ENCODE assay signal across 18 cellular contexts in the genomic region with DNA sequence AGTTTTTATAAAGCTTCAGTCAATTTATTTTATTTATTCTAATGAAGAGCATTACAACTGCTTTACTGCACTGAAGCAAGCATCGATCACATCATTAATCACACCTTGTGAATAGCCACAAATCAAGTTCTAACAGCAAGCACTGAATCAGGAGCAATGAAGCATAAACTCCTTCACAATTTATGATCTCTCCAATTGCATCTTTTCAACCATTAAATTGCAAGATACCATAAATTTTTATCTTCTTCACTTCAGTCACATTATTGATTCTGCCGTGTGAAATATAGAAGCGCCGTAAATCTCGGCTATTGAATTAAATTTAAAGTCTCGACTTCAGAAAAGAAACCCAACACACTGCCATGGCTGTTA.
A peak's percentile ranks its signal among the peaks of the same experiment; 100 is the strongest.
DNase-seq lines count a peak whose midpoint lies in the region; ATAC-seq, FAIRE-seq and TF ChIP-seq lines count a peak whose summit lies in the region.
"Had no signal": no experiment of that assay in that cellular context is flagged by ENCODE, and none has a peak within 500 bp of the region (broad histone marks: within the 10 kb centered on the region; RNA-seq: fewer than 3 reads in every experiment).

No MANE protein-coding gene starts in this region.

- H3K9me3 ChIP-seq in HEK293 (ENCODE audit: control insufficient read depth, insufficient read depth, low read depth, low read length) (no peaks in the 10 kb centered on the region), PC-9 (ENCODE audit: insufficient read depth, low read depth) (peaks cover 4% of the 10 kb centered on the region), keratinocyte (ENCODE audit: control insufficient read depth, low read depth, low read length) (no peaks in the 10 kb centered on the region), smooth muscle cell (replicated peaks; ENCODE audit: low read depth) (no peaks in the 10 kb centered on the region)
- H3K9me3 ChIP-seq: adrenal gland, BLaER1 had no signal

- H2AFZ ChIP-seq in PC-9 (no peak overlapping the region), keratinocyte (ENCODE audit: control insufficient read depth, low read length) (no peak overlapping the region), smooth muscle cell (ENCODE audit: low read depth) (no peak overlapping the region)
- H2AFZ ChIP-seq: parathyroid adenoma had no signal

- H3K9me2 ChIP-seq in PC-9 (ENCODE audit: insufficient read depth), result no peaks in the 10 kb centered on the region

- no peaks in the 10 kb centered on the region for H3K79me2 ChIP-seq in PC-9 (ENCODE audit: low read depth)
- H3K79me2 ChIP-seq in keratinocyte (ENCODE audit: control insufficient read depth, insufficient read depth, low read length), result no peaks in the 10 kb centered on the region
- H3K79me2 ChIP-seq in smooth muscle cell (ENCODE audit: low read depth), result no peaks in the 10 kb centered on the region
- H3K79me2 ChIP-seq: parathyroid adenoma had no signal

- H3K27ac ChIP-seq in HEK293 (ENCODE audit: extremely low read depth, low read depth, low read length) (peak overlapping the region; percentile 38; the same call in 1 of the 2 replicates), PC-9 (peak overlapping the region; percentile 86; the same call in 1 of the 2 replicates), keratinocyte (ENCODE audit: control insufficient read depth, insufficient read depth, low read length) (peak overlapping the region; percentile 99), smooth muscle cell (ENCODE audit: low read depth) (peak overlapping the region; percentile 96)
- H3K27ac ChIP-seq: BLaER1, parathyroid adenoma had no signal

- peak overlapping the region; percentile 22 for H3K4me2 ChIP-seq in PC-9
- peak overlapping the region; percentile 97 for H3K4me2 ChIP-seq in keratinocyte (ENCODE audit: control insufficient read depth, extremely low read depth, insufficient read depth, low read depth, low read length)
- H3K4me2 ChIP-seq in smooth muscle cell, result peak overlapping the region; percentile 20
- H3K4me2 ChIP-seq: BLaER1 had no signal

- no TSS peak for BruUV-seq in PC-9 (replicated peaks; lab: Mats Ljungman, UMichigan)

- POLR2A ChIA-PET in HEK293 (lab: Yijun Ruan, JAX) (no interaction called here), PC-9 (lab: Charles Lee; ENCODE audit: unreplicated experiment) (interaction anchor here (0.5 to 0.6 kb wide), 2 partner anchors 57 to 848 kb away, joined by 3 to 8 read pairs; no protein-coding TSS in a partner anchor)

- H3K4me3 ChIP-seq in HEK293 (ENCODE audit: low read depth, low read length), result no peak overlapping the region
- no peak overlapping the region for H3K4me3 ChIP-seq in PC-9
- peak overlapping the region; percentile 53 to 75 (median 65) for H3K4me3 ChIP-seq in keratinocyte (ENCODE audit: control insufficient read depth in 2 of 3, extremely low read depth in 1 of 3, insufficient read depth in 2 of 3, low read depth in 1 of 3, low read length in 3 of 3)
- no peak overlapping the region for H3K4me3 ChIP-seq in smooth muscle cell
- H3K4me3 ChIP-seq: adrenal gland, BLaER1 had no signal

- TF ChIP-seq CTCF in HEK293 (tag by site-specific recombination; IDR thresholded peaks at IDR 0.05) (no peak), PC-9 (conservative IDR thresholded peaks at IDR 0.05) (no peak), keratinocyte (optimal IDR thresholded peaks at IDR 0.05 in 1 of 3, IDR thresholded peaks at IDR 0.05 in 1 of 3, conservative IDR thresholded peaks at IDR 0.05 in 1 of 3; ENCODE audit: extremely low read depth in 1 of 3, insufficient read depth in 2 of 3, low read length in 3 of 3) (no peak), smooth muscle cell (IDR thresholded peaks at IDR 0.05; ENCODE audit: borderline replicate concordance, insufficient read depth, poor library complexity, severe bottlenecking) (no peak)

- no peaks in the 10 kb centered on the region for H4K20me1 ChIP-seq in PC-9 (ENCODE audit: insufficient read depth)
- no peaks in the 10 kb centered on the region for H4K20me1 ChIP-seq in keratinocyte (ENCODE audit: control insufficient read depth, extremely low read depth, insufficient read depth, low read length)
- H4K20me1 ChIP-seq in smooth muscle cell (ENCODE audit: low read depth), result no peaks in the 10 kb centered on the region
- H4K20me1 ChIP-seq: BLaER1 had no signal

- H3K4me1 ChIP-seq in HEK293 (ENCODE audit: control insufficient read depth, insufficient read depth, low read length), result peaks cover 9% of the 10 kb centered on the region
- peaks cover 18% of the 10 kb centered on the region for H3K4me1 ChIP-seq in PC-9 (replicated peaks; ENCODE audit: insufficient read depth)
- peaks cover 56% of the 10 kb centered on the region for H3K4me1 ChIP-seq in keratinocyte (ENCODE audit: control insufficient read depth, extremely low read depth, insufficient read depth, low read length)
- peaks cover 21% of the 10 kb centered on the region for H3K4me1 ChIP-seq in smooth muscle cell (ENCODE audit: low read depth)
- H3K4me1 ChIP-seq: BLaER1, parathyroid adenoma had no signal

- WGBS in smooth muscle cell (ENCODE audit: low lambda C conversion rate), result 95% methylated on average over 6 of the region's 6 CpGs

- dilution Hi-C loops in keratinocyte (cut with MboI; ENCODE audit: extremely low pct_ligation_motif_present, low sequenced_read_pairs), result no loop called here

- intact Hi-C loops in PC-9 (cut with micrococcal nuclease; ENCODE audit: unreplicated experiment), result loop anchor here (2.0 kb wide), 1 partner anchor 311 kb away; a partner anchor contains a TSS

- H3K36me3 ChIP-seq in HEK293 (ENCODE audit: control insufficient read depth in 2 of 2, insufficient read depth in 1 of 2, low read length in 2 of 2) (no peaks in the 10 kb centered on the region), PC-9 (ENCODE audit: low read depth) (no peaks in the 10 kb centered on the region), keratinocyte (ENCODE audit: control insufficient read depth in 2 of 2, extremely low read depth in 1 of 2, insufficient read depth in 2 of 2, low read length in 2 of 2) (no peaks in the 10 kb centered on the region), smooth muscle cell (ENCODE audit: low read depth) (no peaks in the 10 kb centered on the region)
- H3K36me3 ChIP-seq: adrenal gland, BLaER1 had no signal

- no peaks in the 10 kb centered on the region for H3K9me1 ChIP-seq in keratinocyte (ENCODE audit: control insufficient read depth, extremely low read depth, insufficient read depth, low read length)

- H3F3A ChIP-seq in PC-9 (ENCODE audit: insufficient read depth, low read depth) (peaks cover 15% of the 10 kb centered on the region), smooth muscle cell (ENCODE audit: low read depth) (no peaks in the 10 kb centered on the region)

- no peak for DNase-seq in PC-9
- DNase-seq in keratinocyte (ENCODE audit: low read depth, low spot score), result no peak
- no peak for DNase-seq in smooth muscle cell (lab: John Stamatoyannopoulos, UW; ENCODE audit: unreplicated experiment)
- DNase-seq: activated CD8-positive, alpha-beta memory T cell treated with anti-CD3 and anti-CD28 coated beads, Interleukin-2, amount 10 ng/mL, durations not matched to agents 7 days and 5 days; effector memory CD4-positive, alpha-beta T cell; H7; hypothalamus; NCI-H1436; NCI-H524; stimulated activated CD4-positive, alpha-beta T cell treated with anti-CD3 and anti-CD28 coated beads, Interleukin-4, amount 100 ng/mL, for 1 hour had no signal

- no peaks in the 10 kb centered on the region for H3K27me3 ChIP-seq in PC-9 (ENCODE audit: insufficient read depth, low read depth)
- no peaks in the 10 kb centered on the region for H3K27me3 ChIP-seq in keratinocyte (ENCODE audit: control insufficient read depth, extremely low read depth, insufficient read depth, low read length)
- H3K27me3 ChIP-seq in smooth muscle cell (ENCODE audit: low read depth), result no peaks in the 10 kb centered on the region
- H3K27me3 ChIP-seq: adrenal gland, BLaER1 had no signal

- ATAC-seq in HG02973 (IDR thresholded peaks at IDR 0.05; ENCODE audit: unreplicated experiment) (no peak), HG03442 (IDR thresholded peaks at IDR 0.05; ENCODE audit: unreplicated experiment) (no peak), GM18861 (IDR thresholded peaks at IDR 0.05; ENCODE audit: unreplicated experiment) (no peak)
- ATAC-seq: activated CD8-positive, alpha-beta memory T cell treated with anti-CD3 and anti-CD28 coated beads, Interleukin-2, amount 10 ng/mL, durations not matched to agents 7 days and 5 days had no signal

- CTCF ChIA-PET in HEK293 (lab: Yijun Ruan, JAX) (no interaction called here), PC-9 (lab: Charles Lee) (no interaction called here)

- peak overlapping the region; percentile 93 for H3K9ac ChIP-seq in keratinocyte (ENCODE audit: control insufficient read depth, extremely low read depth, insufficient read depth, low read length)
- H3K9ac ChIP-seq in smooth muscle cell (ENCODE audit: low read depth), result peak overlapping the region; percentile 0
- H3K9ac ChIP-seq: BLaER1, parathyroid adenoma had no signal

- no peak for FAIRE-seq in keratinocyte (lab: Jason Lieb, UNC)
- FAIRE-seq: D721Med had no signal

TF ChIP-seq in HEK293, 187 proteins besides CTCF, POLR2A, EP300 and RAD21 (continues in another document):
- TF ChIP-seq ZNF133 (tag by site-specific recombination; IDR thresholded peaks at IDR 0.05), result no peak
- no peak for TF ChIP-seq ZNF658 (tag by site-specific recombination; IDR thresholded peaks at IDR 0.05)
- TF ChIP-seq, protein P1, sequence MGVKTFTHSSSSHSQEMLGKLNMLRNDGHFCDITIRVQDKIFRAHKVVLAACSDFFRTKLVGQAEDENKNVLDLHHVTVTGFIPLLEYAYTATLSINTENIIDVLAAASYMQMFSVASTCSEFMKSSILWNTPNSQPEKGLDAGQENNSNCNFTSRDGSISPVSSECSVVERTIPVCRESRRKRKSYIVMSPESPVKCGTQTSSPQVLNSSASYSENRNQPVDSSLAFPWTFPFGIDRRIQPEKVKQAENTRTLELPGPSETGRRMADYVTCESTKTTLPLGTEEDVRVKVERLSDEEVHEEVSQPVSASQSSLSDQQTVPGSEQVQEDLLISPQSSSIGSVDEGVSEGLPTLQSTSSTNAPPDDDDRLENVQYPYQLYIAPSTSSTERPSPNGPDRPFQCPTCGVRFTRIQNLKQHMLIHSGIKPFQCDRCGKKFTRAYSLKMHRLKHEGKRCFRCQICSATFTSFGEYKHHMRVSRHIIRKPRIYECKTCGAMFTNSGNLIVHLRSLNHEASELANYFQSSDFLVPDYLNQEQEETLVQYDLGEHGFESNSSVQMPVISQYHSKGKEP (tag by site-specific recombination; IDR thresholded peaks at IDR 0.05), result peak; percentile 39; the same call in 1 of the 2 replicates
- peak; percentile 31; the same call in 1 of the 2 replicates for TF ChIP-seq HOXD13 (CRISPR knock-in tag; IDR thresholded peaks at IDR 0.05; ENCODE audit: borderline replicate concordance)
- peak; percentile 42; the same call in 1 of the 2 replicates for TF ChIP-seq SP7 (tag by site-specific recombination; IDR thresholded peaks at IDR 0.05)
- peak; percentile 47; the same call in 1 of the 2 replicates for TF ChIP-seq IKZF3 (tag by site-specific recombination; IDR thresholded peaks at IDR 0.05)
- peak; percentile 63 for TF ChIP-seq BCL11B (tag by site-specific recombination; IDR thresholded peaks at IDR 0.05; ENCODE audit: low read depth)
- TF ChIP-seq FEZF1 (tag by site-specific recombination; IDR thresholded peaks at IDR 0.05), result peak; percentile 84

Comparison
In these comparisons a context has a peak if more than half of its experiments do, and no peak if none do; other contexts are left out.
1. H3K27ac ChIP-seq: peak in every context shown above with its lines; median percentile 99 in keratinocyte; 96 in smooth muscle cell; 86 in PC-9; 38 in HEK293.
2. H3K4me3 ChIP-seq: peak in keratinocyte (3 of 3); none in HEK293 (single experiment), PC-9 (single experiment) and smooth muscle cell (single experiment).
3. H3K4me2 ChIP-seq: peak in every context shown above with its lines; median percentile 97 in keratinocyte; 22 in PC-9; 20 in smooth muscle cell.